ENCODE assay signal across 16 cellular contexts in the genomic region with DNA sequence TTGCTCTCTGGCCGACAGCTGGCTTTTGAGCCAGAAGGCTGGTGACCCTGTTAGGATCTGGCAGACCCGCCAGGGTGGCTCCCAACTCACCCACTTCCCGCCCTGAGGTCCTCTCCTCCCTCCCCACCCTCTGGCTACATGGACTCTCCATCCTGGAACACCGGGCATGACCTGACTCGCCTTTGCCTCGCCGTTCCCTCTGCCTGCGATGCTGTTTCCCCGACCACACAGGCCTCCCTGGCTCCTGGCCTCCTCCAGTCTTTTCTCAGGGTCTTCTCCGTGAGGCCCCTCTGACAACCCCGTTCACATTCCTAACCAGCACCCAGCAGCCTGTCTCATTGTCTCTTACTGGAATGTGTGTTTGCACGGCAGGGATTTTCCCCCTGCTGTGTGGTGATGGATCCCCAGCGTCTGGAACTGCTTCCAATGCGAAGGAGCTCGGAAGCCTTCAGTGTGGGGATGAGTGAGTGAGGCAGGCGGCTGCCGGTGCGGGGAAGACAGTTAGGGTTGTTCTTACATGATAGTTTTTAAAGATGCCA. TPM values are rescaled to one million over a fixed set of nuclear protein-coding genes. Genes with fewer than 3 reads are reported as not detected.
DNase-seq lines count a peak whose midpoint lies in the region; ATAC-seq, FAIRE-seq and TF ChIP-seq lines count a peak whose summit lies in the region.
"Had no signal": no experiment of that assay in that cellular context is flagged by ENCODE, and none has a peak within 500 bp of the region (broad histone marks: within the 10 kb centered on the region; RNA-seq: fewer than 3 reads in every experiment).

No MANE protein-coding gene starts in this region.

- no peaks in the 10 kb centered on the region for H3K9me3 Mint-ChIP-seq in progenitor cell of endocrine pancreas (ENCODE audit: low read depth)
- H3K9me3 Mint-ChIP-seq in CD8-positive, alpha-beta T cell = no peaks in the 10 kb centered on the region

- no peaks in the 10 kb centered on the region for H3K36me3 Mint-ChIP-seq in progenitor cell of endocrine pancreas (ENCODE audit: insufficient read depth)
- no peaks in the 10 kb centered on the region for H3K36me3 Mint-ChIP-seq in CD8-positive, alpha-beta T cell
- H3K36me3 Mint-ChIP-seq: CD4-positive, CD25-positive, alpha-beta regulatory T cell had no signal

- POLR2A ChIA-PET in CD8-positive, alpha-beta T cell (lab: Charles Lee) = no interaction called here

- H3K9me3 ChIP-seq in SJSA1 (replicated peaks) = no peaks in the 10 kb centered on the region
- no peaks in the 10 kb centered on the region for H3K9me3 ChIP-seq in CD8-positive, alpha-beta T cell (ENCODE audit: low read length)
- H3K9me3 ChIP-seq: body of pancreas had no signal

- no peak for ATAC-seq in CD8-positive, alpha-beta T cell
- no peak for ATAC-seq in GM21717 (IDR thresholded peaks at IDR 0.05; ENCODE audit: unreplicated experiment)
- ATAC-seq: body of pancreas had no signal

- H3K27ac Mint-ChIP-seq in progenitor cell of endocrine pancreas = peak overlapping the region; percentile 53
- no peak overlapping the region for H3K27ac Mint-ChIP-seq in CD8-positive, alpha-beta T cell

- H3K27me3 ChIP-seq in SJSA1 (replicated peaks) = no peaks in the 10 kb centered on the region
- no peaks in the 10 kb centered on the region for H3K27me3 ChIP-seq in CD8-positive, alpha-beta T cell (ENCODE audit: insufficient read depth, low read length)
- H3K27me3 ChIP-seq: body of pancreas had no signal

- CTCF ChIA-PET in CD8-positive, alpha-beta T cell (lab: Charles Lee) = no interaction called here

- H3K36me3 ChIP-seq in SJSA1 = no peaks in the 10 kb centered on the region
- H3K36me3 ChIP-seq in CD8-positive, alpha-beta T cell (ENCODE audit: insufficient read depth, low read length) = no peaks in the 10 kb centered on the region

- H3K4me3 ChIP-seq in SJSA1 = no peak overlapping the region
- no peak overlapping the region for H3K4me3 ChIP-seq in CD8-positive, alpha-beta T cell (ENCODE audit: low read depth, low read length)
- H3K4me3 ChIP-seq: body of pancreas had no signal

- TF ChIP-seq CTCF in progenitor cell of endocrine pancreas (IDR thresholded peaks at IDR 0.05; ENCODE audit: unreplicated experiment) = no peak
- TF ChIP-seq CTCF in CD8-positive, alpha-beta T cell (IDR thresholded peaks at IDR 0.05) = no peak

- DNase-seq in DMS 273 (lab: John Stamatoyannopoulos, UW; ENCODE audit: unreplicated experiment) = peak; percentile 32
- no peak for DNase-seq in DMS 273 treated with DMSO at 0.1 percent for 48 hours (lab: John Stamatoyannopoulos, UW)
- DNase-seq in SJSA1 (ENCODE audit: low read depth in 1 of 2, low spot score in 2 of 2) = peak; percentile 89 to 90
- DNase-seq in glomerular visceral epithelial cell (ENCODE audit: extremely low spot score) = peak; percentile 81
- no peak for DNase-seq in progenitor cell of endocrine pancreas (ENCODE audit: low spot score, unreplicated experiment)
- DNase-seq in CD8-positive, alpha-beta T cell = no peak
- DNase-seq in GM19239 (ENCODE audit: insufficient read length, low spot score) = no peak
- DNase-seq: activated effector memory CD4-positive, alpha-beta T cell treated with anti-CD3 and anti-CD28 coated beads, Interleukin-2, amount 50 U/mL, for 16 hours; CD4-positive, CD25-positive, alpha-beta regulatory T cell; effector memory CD4-positive, alpha-beta T cell; EL; NCI-H2227 treated with DMSO at 0.1 percent for 48 hours had no signal

- H3K27me3 Mint-ChIP-seq in progenitor cell of endocrine pancreas = peaks cover 16% of the 10 kb centered on the region
- peaks cover 4% of the 10 kb centered on the region for H3K27me3 Mint-ChIP-seq in CD8-positive, alpha-beta T cell (ENCODE audit: low read depth)
- H3K27me3 Mint-ChIP-seq: CD4-positive, CD25-positive, alpha-beta regulatory T cell had no signal

- intact Hi-C loops in CD8-positive, alpha-beta T cell (cut with DNase I, micrococcal nuclease) = no loop called here

- peaks cover 39% of the 10 kb centered on the region for H3K4me1 Mint-ChIP-seq in progenitor cell of endocrine pancreas (ENCODE audit: low read depth)
- no peaks in the 10 kb centered on the region for H3K4me1 Mint-ChIP-seq in CD8-positive, alpha-beta T cell (ENCODE audit: low read depth)
- H3K4me1 Mint-ChIP-seq: CD4-positive, CD25-positive, alpha-beta regulatory T cell had no signal

- no peak for FAIRE-seq in GM19239 (lab: Jason Lieb, UNC)

- H3K27ac ChIP-seq in SJSA1 = peak overlapping the region; percentile 92
- H3K27ac ChIP-seq in CD8-positive, alpha-beta T cell (ENCODE audit: low read depth, low read length) = no peak overlapping the region
- H3K27ac ChIP-seq: 22Rv1, KMS-11 had no signal

- no peak overlapping the region for H3K4me3 Mint-ChIP-seq in progenitor cell of endocrine pancreas (ENCODE audit: low read depth)
- H3K4me3 Mint-ChIP-seq in CD8-positive, alpha-beta T cell = no peak overlapping the region
- H3K4me3 Mint-ChIP-seq: CD4-positive, CD25-positive, alpha-beta regulatory T cell had no signal

- peaks cover 60% of the 10 kb centered on the region for H3K4me1 ChIP-seq in SJSA1 (replicated peaks)
- H3K4me1 ChIP-seq in CD8-positive, alpha-beta T cell (ENCODE audit: insufficient read depth, low read length) = no peaks in the 10 kb centered on the region

RNA-seq across cellular contexts. Expression of a gene that starts 46.0 kb away (rescaled TPM):
- 32.6 and 42.0 TPM in 2 replicates for total RNA-seq in SJSA1 (2014; rRNA removed; shearing (Covaris generic))
- 47.8 and 51.5 TPM in 2 replicates for total RNA-seq in progenitor cell of endocrine pancreas
- 10 to 100 TPM; 54.7 to 56.7 TPM for total RNA-seq in CD8-positive, alpha-beta T cell

Comparison
In these comparisons a context has a peak if more than half of its experiments do, and no peak if none do; other contexts are left out.
1. DNase-seq: peak in DMS 273 (single experiment), SJSA1 (2 of 2) and glomerular visceral epithelial cell (single experiment); none in DMS 273 treated with DMSO at 0.1 percent for 48 hours (single experiment), progenitor cell of endocrine pancreas (single experiment), CD8-positive, alpha-beta T cell (0 of 7) and GM19239 (single experiment).